ENCODE assay signal across 1 cellular context in genomic region chr15:64905941-64906340, GRCh38.
TF ChIP-seq lines count a peak whose summit lies in the region.

No MANE protein-coding gene starts in this region.

TF ChIP-seq in endothelial cell of umbilical vein, 7 proteins besides CTCF, POLR2A, EP300 and RAD21:
- TF ChIP-seq FOS (IDR thresholded peaks at IDR 0.05; ENCODE audit: borderline replicate concordance, insufficient read depth, low read length) (no peak), GATA2 (IDR thresholded peaks at IDR 0.05; ENCODE audit: insufficient read depth, insufficient read length, low read depth, low read length) (no peak), EZH2 (IDR thresholded peaks at IDR 0.05; ENCODE audit: borderline replicate concordance, low read depth, low read length, severe bottlenecking) (no peak), MYC (IDR thresholded peaks at IDR 0.05; ENCODE audit: low read depth, low read length) (no peak), JUN (IDR thresholded peaks at IDR 0.05; ENCODE audit: borderline replicate concordance, insufficient read depth, insufficient read length, low read depth) (no peak), POLR2AphosphoS5 (IDR thresholded peaks at IDR 0.05; ENCODE audit: insufficient read depth, low read depth, low read length) (no peak), MAX (IDR thresholded peaks at IDR 0.05; ENCODE audit: insufficient read depth, insufficient read length) (no peak)
TF ChIP-seq in endothelial cell of umbilical vein: peak in this region for 0.
